In genomic region chr2:152025678-152026287, GRCh38 we compare ENCODE assay signal across 8 cellular contexts.
DNase-seq lines count a peak whose midpoint lies in the region; ATAC-seq and TF ChIP-seq lines count a peak whose summit lies in the region.

No MANE protein-coding gene starts in this region.

- H2AK5ac ChIP-seq in neuronal stem cell (ENCODE audit: low read depth, low read length): no peak overlapping the region

- H3K36me3 ChIP-seq in neuronal stem cell (replicated peaks in 1 of 2; ENCODE audit: control insufficient read depth in 2 of 2, insufficient read depth in 2 of 2, low read length in 2 of 2): no peaks in the 10 kb centered on the region

- DNase-seq in ELF-1 (ENCODE audit: low read depth, low spot score) (peak; percentile 93), GOT3 (lab: John Stamatoyannopoulos, UW) (peak; percentile 5), Kasumi-1 (lab: John Stamatoyannopoulos, UW) (peak; percentile 98), RKO (ENCODE audit: low spot score) (peak; percentile 82), fibroblast of the aortic adventitia (ENCODE audit: low read depth) (peak; percentile 74), neuronal stem cell (ENCODE audit: low spot score) (peak; percentile 78), stromal cell of bone marrow (ENCODE audit: low read depth) (peak; percentile 51)

- no peaks in the 10 kb centered on the region for H3K9me3 ChIP-seq in neuronal stem cell (replicated peaks in 1 of 2; ENCODE audit: control insufficient read depth in 2 of 2, insufficient read depth in 1 of 2, low read depth in 1 of 2, low read length in 2 of 2)

- H4K91ac ChIP-seq in neuronal stem cell (ENCODE audit: low read depth, low read length, poor library complexity): no peak overlapping the region

- no peaks in the 10 kb centered on the region for H3K79me1 ChIP-seq in neuronal stem cell (ENCODE audit: low read depth, low read length)

- H3K4me1 Mint-ChIP-seq in activated T-helper 17 cell treated with anti-CD3 and anti-CD28 coated beads, Interleukin-2, amount 50 U/mL, for 72 hours: peaks cover 5% of the 10 kb centered on the region

- H3K27ac Mint-ChIP-seq in activated T-helper 17 cell treated with anti-CD3 and anti-CD28 coated beads, Interleukin-2, amount 50 U/mL, for 72 hours: no peak overlapping the region

- no peak overlapping the region for H3K27ac ChIP-seq in neuronal stem cell (replicated peaks; ENCODE audit: low read length)

- H3K23ac ChIP-seq in neuronal stem cell (ENCODE audit: low read depth, low read length, poor library complexity): no peak overlapping the region

- H3K4me3 Mint-ChIP-seq in activated T-helper 17 cell treated with anti-CD3 and anti-CD28 coated beads, Interleukin-2, amount 50 U/mL, for 72 hours: peak overlapping the region; percentile 64

- no peak overlapping the region for H2BK12ac ChIP-seq in neuronal stem cell (ENCODE audit: low read length)

- H3K4me1 ChIP-seq in neuronal stem cell (ENCODE audit: control insufficient read depth in 2 of 2, insufficient read depth in 1 of 2, low read depth in 1 of 2, low read length in 2 of 2): no peaks in the 10 kb centered on the region

- no peak overlapping the region for H4K8ac ChIP-seq in neuronal stem cell (ENCODE audit: low read depth, low read length)

- WGBS in neuronal stem cell (ENCODE audit: extremely low coverage in 2 of 2, insufficient read length in 2 of 2, insufficient replicate concordance in 1 of 2), 2 donors: no CpG with 5 or more reads among the region's 15 CpGs

- no peak overlapping the region for H2BK120ac ChIP-seq in neuronal stem cell (ENCODE audit: low read depth, low read length)

- H2BK15ac ChIP-seq in neuronal stem cell (ENCODE audit: low read length): no peak overlapping the region

- H3K4me2 ChIP-seq in neuronal stem cell (ENCODE audit: insufficient read depth, low read length, poor library complexity, severe bottlenecking): peak overlapping the region; percentile 52

- peak overlapping the region; percentile 39 for H3K4me3 ChIP-seq in fibroblast of the aortic adventitia (ENCODE audit: low read depth, low read length)
- H3K4me3 ChIP-seq in neuronal stem cell (ENCODE audit: low read length in 2 of 2): peak overlapping the region in 1 of 2 donors; percentile 23

- H3K18ac ChIP-seq in neuronal stem cell (ENCODE audit: low read length): no peak overlapping the region

- H2BK5ac ChIP-seq in neuronal stem cell (ENCODE audit: low read length): no peak overlapping the region

- no peak overlapping the region for H3K14ac ChIP-seq in neuronal stem cell (ENCODE audit: low read length)

- H3K27me3 Mint-ChIP-seq in activated T-helper 17 cell treated with anti-CD3 and anti-CD28 coated beads, Interleukin-2, amount 50 U/mL, for 72 hours: peaks cover 20% of the 10 kb centered on the region

- H3K4ac ChIP-seq in neuronal stem cell (ENCODE audit: low read length): no peak overlapping the region

- H3K27me3 ChIP-seq in neuronal stem cell (ENCODE audit: control insufficient read depth in 3 of 3, insufficient read depth in 3 of 3, low read depth in 1 of 3, low read length in 3 of 3): no peaks in the 10 kb centered on the region

- H3K9me3 Mint-ChIP-seq in activated T-helper 17 cell treated with anti-CD3 and anti-CD28 coated beads, Interleukin-2, amount 50 U/mL, for 72 hours: no peaks in the 10 kb centered on the region

- peak; percentile 97 for ATAC-seq in activated T-helper 17 cell treated with anti-CD3 and anti-CD28 coated beads, Interleukin-2, amount 50 U/mL, for 72 hours (replicated peaks)

- H2AFZ ChIP-seq in neuronal stem cell (ENCODE audit: low read length): peak overlapping the region; percentile 50

- H3K9ac ChIP-seq in neuronal stem cell (ENCODE audit: low read depth, low read length, poor library complexity): no peak overlapping the region

- TF ChIP-seq CTCF in fibroblast of the aortic adventitia (IDR thresholded peaks at IDR 0.05; ENCODE audit: insufficient read depth, low read length): peak; percentile 88

- H3K36me3 Mint-ChIP-seq in activated T-helper 17 cell treated with anti-CD3 and anti-CD28 coated beads, Interleukin-2, amount 50 U/mL, for 72 hours (ENCODE audit: low read depth): no peaks in the 10 kb centered on the region

Comparison
In these comparisons a context has a peak if more than half of its experiments do, and no peak if none do; other contexts are left out.
1. DNase-seq: peak in every context shown above with its lines; median percentile 98 in Kasumi-1; 93 in ELF-1; 82 in RKO; 78 in neuronal stem cell; 74 in fibroblast of the aortic adventitia; 51 in stromal cell of bone marrow; 5 in GOT3.